ENCODE assay signal across 2 cellular contexts in the genomic region with DNA sequence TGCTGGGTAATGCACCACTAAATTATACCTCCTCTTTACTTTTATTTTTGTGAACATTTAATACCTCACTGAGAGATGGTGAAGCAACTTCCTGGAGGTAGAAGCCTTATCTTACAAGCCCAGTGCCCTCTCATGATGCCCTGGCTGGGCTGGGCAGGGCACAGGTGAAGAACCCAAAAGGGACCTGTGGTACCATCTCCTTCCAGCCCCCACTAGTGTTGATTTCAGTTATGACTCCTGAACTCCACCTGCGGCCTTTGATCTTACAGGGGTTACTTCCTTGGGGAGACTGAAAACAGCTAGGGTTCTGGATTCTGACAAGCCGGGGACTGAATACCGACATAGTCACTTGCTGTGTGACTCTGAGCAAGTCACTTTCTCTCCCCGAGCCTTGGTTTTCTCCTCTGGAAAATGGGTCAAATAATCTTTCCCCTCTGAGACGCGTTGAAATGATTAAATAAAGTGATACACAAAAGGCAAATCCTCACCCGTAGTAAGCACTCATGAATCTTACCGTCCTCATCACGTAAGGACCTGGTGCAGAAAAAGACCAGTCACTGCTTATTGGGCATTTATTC.
TF ChIP-seq lines count a peak whose summit lies in the region.

No MANE protein-coding gene starts in this region.

TF ChIP-seq in HepG2, 621 proteins besides CTCF, POLR2A, EP300 and RAD21 (continues in another document):
- TF ChIP-seq, protein P1, sequence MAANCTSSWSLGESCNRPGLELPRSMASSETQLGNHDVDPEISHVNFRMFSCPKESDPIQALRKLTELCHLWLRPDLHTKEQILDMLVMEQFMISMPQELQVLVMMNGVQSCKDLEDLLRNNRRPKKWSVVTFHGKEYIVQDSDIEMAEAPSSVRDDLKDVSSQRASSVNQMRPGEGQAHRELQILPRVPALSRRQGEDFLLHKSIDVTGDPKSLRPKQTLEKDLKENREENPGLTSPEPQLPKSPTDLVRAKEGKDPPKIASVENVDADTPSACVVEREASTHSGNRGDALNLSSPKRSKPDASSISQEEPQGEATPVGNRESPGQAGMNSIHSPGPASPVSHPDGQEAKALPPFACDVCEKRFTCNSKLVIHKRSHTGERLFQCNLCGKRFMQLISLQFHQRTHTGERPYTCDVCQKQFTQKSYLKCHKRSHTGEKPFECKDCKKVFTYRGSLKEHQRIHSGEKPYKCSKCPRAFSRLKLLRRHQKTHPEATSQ (CRISPR knock-in tag; IDR thresholded peaks at IDR 0.05; ENCODE audit: borderline replicate concordance), result no peak
- TF ChIP-seq, protein P2, sequence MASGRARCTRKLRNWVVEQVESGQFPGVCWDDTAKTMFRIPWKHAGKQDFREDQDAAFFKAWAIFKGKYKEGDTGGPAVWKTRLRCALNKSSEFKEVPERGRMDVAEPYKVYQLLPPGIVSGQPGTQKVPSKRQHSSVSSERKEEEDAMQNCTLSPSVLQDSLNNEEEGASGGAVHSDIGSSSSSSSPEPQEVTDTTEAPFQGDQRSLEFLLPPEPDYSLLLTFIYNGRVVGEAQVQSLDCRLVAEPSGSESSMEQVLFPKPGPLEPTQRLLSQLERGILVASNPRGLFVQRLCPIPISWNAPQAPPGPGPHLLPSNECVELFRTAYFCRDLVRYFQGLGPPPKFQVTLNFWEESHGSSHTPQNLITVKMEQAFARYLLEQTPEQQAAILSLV (CRISPR knock-in tag; IDR thresholded peaks at IDR 0.05; ENCODE audit: borderline replicate concordance), result no peak
- peak; percentile 44 for TF ChIP-seq ZMYM2 (CRISPR knock-in tag; IDR thresholded peaks at IDR 0.05)
- TF ChIP-seq ZNF10 (CRISPR knock-in tag; IDR thresholded peaks at IDR 0.05; ENCODE audit: borderline replicate concordance, low read depth), result no peak
- TF ChIP-seq, protein P3, sequence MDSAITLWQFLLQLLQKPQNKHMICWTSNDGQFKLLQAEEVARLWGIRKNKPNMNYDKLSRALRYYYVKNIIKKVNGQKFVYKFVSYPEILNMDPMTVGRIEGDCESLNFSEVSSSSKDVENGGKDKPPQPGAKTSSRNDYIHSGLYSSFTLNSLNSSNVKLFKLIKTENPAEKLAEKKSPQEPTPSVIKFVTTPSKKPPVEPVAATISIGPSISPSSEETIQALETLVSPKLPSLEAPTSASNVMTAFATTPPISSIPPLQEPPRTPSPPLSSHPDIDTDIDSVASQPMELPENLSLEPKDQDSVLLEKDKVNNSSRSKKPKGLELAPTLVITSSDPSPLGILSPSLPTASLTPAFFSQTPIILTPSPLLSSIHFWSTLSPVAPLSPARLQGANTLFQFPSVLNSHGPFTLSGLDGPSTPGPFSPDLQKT (CRISPR knock-in tag; IDR thresholded peaks at IDR 0.05; ENCODE audit: borderline replicate concordance), result no peak
- TF ChIP-seq, protein P4, sequence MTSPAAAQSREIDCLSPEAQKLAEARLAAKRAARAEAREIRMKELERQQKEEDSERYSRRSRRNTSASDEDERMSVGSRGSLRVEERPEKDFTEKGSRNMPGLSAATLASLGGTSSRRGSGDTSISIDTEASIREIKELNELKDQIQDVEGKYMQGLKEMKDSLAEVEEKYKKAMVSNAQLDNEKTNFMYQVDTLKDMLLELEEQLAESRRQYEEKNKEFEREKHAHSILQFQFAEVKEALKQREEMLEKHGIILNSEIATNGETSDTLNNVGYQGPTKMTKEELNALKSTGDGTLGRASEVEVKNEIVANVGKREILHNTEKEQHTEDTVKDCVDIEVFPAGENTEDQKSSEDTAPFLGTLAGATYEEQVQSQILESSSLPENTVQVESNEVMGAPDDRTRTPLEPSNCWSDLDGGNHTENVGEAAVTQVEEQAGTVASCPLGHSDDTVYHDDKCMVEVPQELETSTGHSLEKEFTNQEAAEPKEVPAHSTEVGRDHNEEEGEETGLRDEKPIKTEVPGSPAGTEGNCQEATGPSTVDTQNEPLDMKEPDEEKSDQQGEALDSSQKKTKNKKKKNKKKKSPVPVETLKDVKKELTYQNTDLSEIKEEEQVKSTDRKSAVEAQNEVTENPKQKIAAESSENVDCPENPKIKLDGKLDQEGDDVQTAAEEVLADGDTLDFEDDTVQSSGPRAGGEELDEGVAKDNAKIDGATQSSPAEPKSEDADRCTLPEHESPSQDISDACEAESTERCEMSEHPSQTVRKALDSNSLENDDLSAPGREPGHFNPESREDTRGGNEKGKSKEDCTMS (CRISPR knock-in tag; conservative IDR thresholded peaks at IDR 0.05), result no peak
- no peak for TF ChIP-seq ZNF569 (CRISPR knock-in tag; IDR thresholded peaks at IDR 0.05; ENCODE audit: borderline replicate concordance)
- no peak; the same call in 1 of the 2 replicates for TF ChIP-seq ZNF205 (CRISPR knock-in tag; IDR thresholded peaks at IDR 0.05)
- TF ChIP-seq KLF13 (CRISPR knock-in tag; IDR thresholded peaks at IDR 0.05), result no peak
- no peak for TF ChIP-seq KAT8 (CRISPR knock-in tag; IDR thresholded peaks at IDR 0.05)
- no peak for TF ChIP-seq ZNF430 (CRISPR knock-in tag; IDR thresholded peaks at IDR 0.05)
- TF ChIP-seq SKI (IDR thresholded peaks at IDR 0.05; ENCODE audit: partially characterized antibody), result no peak
- no peak for TF ChIP-seq ZNF768 (CRISPR knock-in tag; IDR thresholded peaks at IDR 0.05)
- no peak for TF ChIP-seq SMC3 (IDR thresholded peaks at IDR 0.05; ENCODE audit: low read length)
- no peak for TF ChIP-seq ZNF343 (CRISPR knock-in tag; IDR thresholded peaks at IDR 0.05)
- no peak for TF ChIP-seq MXD4 (CRISPR knock-in tag; IDR thresholded peaks at IDR 0.05)
- TF ChIP-seq ZSCAN29 (CRISPR knock-in tag; conservative IDR thresholded peaks at IDR 0.05), result no peak
- 0 out of 2 replicates have a peak, but pooled peaks have one; percentile 28 for TF ChIP-seq SAP130 (CRISPR knock-in tag; IDR thresholded peaks at IDR 0.05; ENCODE audit: low read depth)
- no peak for TF ChIP-seq XBP1 (CRISPR knock-in tag; IDR thresholded peaks at IDR 0.05)
- 0 out of 2 replicates have a peak, but pooled peaks have one; percentile 4 for TF ChIP-seq CEBPG (CRISPR knock-in tag; IDR thresholded peaks at IDR 0.05)
- TF ChIP-seq ZNF282 (IDR thresholded peaks at IDR 0.05; ENCODE audit: partially characterized antibody), result no peak
- TF ChIP-seq ZNF629 (CRISPR knock-in tag; conservative IDR thresholded peaks at IDR 0.05), result peak; percentile 96
- no peak for TF ChIP-seq FOSL2 (CRISPR knock-in tag; IDR thresholded peaks at IDR 0.05)
- TF ChIP-seq ZNF556 (CRISPR knock-in tag; IDR thresholded peaks at IDR 0.05; ENCODE audit: borderline replicate concordance), result no peak
- TF ChIP-seq, protein P5, sequence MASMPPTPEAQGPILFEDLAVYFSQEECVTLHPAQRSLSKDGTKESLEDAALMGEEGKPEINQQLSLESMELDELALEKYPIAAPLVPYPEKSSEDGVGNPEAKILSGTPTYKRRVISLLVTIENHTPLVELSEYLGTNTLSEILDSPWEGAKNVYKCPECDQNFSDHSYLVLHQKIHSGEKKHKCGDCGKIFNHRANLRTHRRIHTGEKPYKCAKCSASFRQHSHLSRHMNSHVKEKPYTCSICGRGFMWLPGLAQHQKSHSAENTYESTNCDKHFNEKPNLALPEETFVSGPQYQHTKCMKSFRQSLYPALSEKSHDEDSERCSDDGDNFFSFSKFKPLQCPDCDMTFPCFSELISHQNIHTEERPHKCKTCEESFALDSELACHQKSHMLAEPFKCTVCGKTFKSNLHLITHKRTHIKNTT (CRISPR knock-in tag; IDR thresholded peaks at IDR 0.05), result no peak
- TF ChIP-seq ERF (CRISPR knock-in tag; IDR thresholded peaks at IDR 0.05), result peak; percentile 28; the same call in 1 of the 2 replicates

TF ChIP-seq in GM12891, 5 proteins besides CTCF, POLR2A, EP300 and RAD21:
- TF ChIP-seq POU2F2 (IDR thresholded peaks at IDR 0.05; ENCODE audit: low read depth, low read length) (no peak), SPI1 (IDR thresholded peaks at IDR 0.05; ENCODE audit: low read depth, low read length) (no peak), PAX5 (IDR thresholded peaks at IDR 0.05; ENCODE audit: insufficient read depth, low read length, severe bottlenecking) (no peak), TAF1 (IDR thresholded peaks at IDR 0.05; ENCODE audit: low read depth, low read length) (no peak), POLR2AphosphoS5 (IDR thresholded peaks at IDR 0.05; ENCODE audit: low read depth, low read length) (no peak)
